Comparison of ENCODE assay signal across 1 cellular context in the genomic region with DNA sequence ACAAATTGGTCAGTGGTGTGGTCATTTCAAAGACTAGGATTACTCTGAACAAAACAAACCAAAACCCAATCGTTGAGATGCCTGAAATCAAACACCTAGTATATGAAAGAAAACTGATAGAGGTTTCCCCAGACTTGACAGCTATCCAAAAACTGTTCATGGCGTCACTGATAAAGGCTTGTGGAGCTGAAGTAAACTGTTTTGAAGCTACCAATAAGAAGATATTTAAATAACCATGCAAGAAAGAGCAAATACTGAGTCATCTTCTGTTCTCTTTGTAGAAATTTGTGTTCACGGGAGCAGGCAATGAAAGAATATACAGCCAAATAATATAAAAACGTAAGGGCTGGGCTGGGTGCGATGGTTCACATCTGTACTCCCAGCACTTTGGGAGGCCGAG.
A peak's percentile ranks its signal among the peaks of the same experiment; 100 is the strongest.
TF ChIP-seq lines count a peak whose summit lies in the region.

No MANE protein-coding gene starts in this region.

TF ChIP-seq in K562, 482 proteins besides CTCF, POLR2A, EP300 and RAD21:
- TF ChIP-seq NCOR1 (IDR thresholded peaks at IDR 0.05) (peak; percentile 47; the same call in 1 of the 2 replicates), JUND (IDR thresholded peaks at IDR 0.05; ENCODE audit: borderline replicate concordance, low read depth, low read length) (peak; percentile 56; the same call in 1 of the 2 replicates), JUND (tag; IDR thresholded peaks at IDR 0.05; ENCODE audit: borderline replicate concordance, low read depth, low read length) (peak; percentile 41; the same call in 1 of the 3 replicates), GTF2E2 (tag; IDR thresholded peaks at IDR 0.05) (0 out of 2 replicates have a peak, but pooled peaks have one; percentile 35), CBFA2T3 (IDR thresholded peaks at IDR 0.05) (peak; percentile 72), DPF2 (IDR thresholded peaks at IDR 0.05) (peak; percentile 61; the same call in 1 of the 2 replicates), SIN3B (IDR thresholded peaks at IDR 0.05; ENCODE audit: low read depth) (no peak), KDM1A (IDR thresholded peaks at IDR 0.05) (peak; percentile 76 to 78), NFIC (IDR thresholded peaks at IDR 0.05) (peak; percentile 83), ZNF316 (IDR thresholded peaks at IDR 0.05) (peak; percentile 27; the same call in 1 of the 2 replicates), FOSL1 (tag; conservative IDR thresholded peaks at IDR 0.05) (0 out of 2 replicates have a peak, but pooled peaks have one; percentile 38), CREM (IDR thresholded peaks at IDR 0.05; ENCODE audit: low read depth) (peak; percentile 39; the same call in 1 of the 2 replicates), SETDB1 (IDR thresholded peaks at IDR 0.05; ENCODE audit: low read length) (no peak), ARID1B (IDR thresholded peaks at IDR 0.05) (peak; percentile 67), ARNT (IDR thresholded peaks at IDR 0.05) (0 out of 4 replicates have a peak, but pooled peaks of 1 of the 2 experiments have one; percentile 41), C11orf30 (IDR thresholded peaks at IDR 0.05; ENCODE audit: low read depth) (peak; percentile 46; the same call in 1 of the 2 replicates), PTBP1 (IDR thresholded peaks at IDR 0.05; ENCODE audit: low read depth, low read length) (no peak), E2F6 (IDR thresholded peaks at IDR 0.05; ENCODE audit: borderline replicate concordance in 1 of 2, extremely low read depth in 1 of 2, insufficient read depth in 1 of 2, insufficient read length in 1 of 2, low read depth in 1 of 2, low read length in 1 of 2, poor library complexity in 1 of 2, severe bottlenecking in 1 of 2) (no peak), TOE1 (IDR thresholded peaks at IDR 0.05; ENCODE audit: borderline replicate concordance) (0 out of 2 replicates have a peak, but pooled peaks have one; percentile 17), TOE1 (CRISPR knock-in tag; IDR thresholded peaks at IDR 0.05; ENCODE audit: borderline replicate concordance, low read depth) (no peak), SNRNP70 (optimal IDR thresholded peaks at IDR 0.05; ENCODE audit: low read depth, low read length) (no peak), EP400 (IDR thresholded peaks at IDR 0.05) (0 out of 2 replicates have a peak, but pooled peaks have one; percentile 16), CREB1 (IDR thresholded peaks at IDR 0.05) (peak; percentile 16; the same call in 1 of the 2 replicates), CREB1 (CRISPR knock-in tag; IDR thresholded peaks at IDR 0.05) (no peak), NFE2 (IDR thresholded peaks at IDR 0.05; ENCODE audit: low read depth) (0 out of 2 replicates have a peak, but pooled peaks have one; percentile 35), BCLAF1 (IDR thresholded peaks at IDR 0.05; ENCODE audit: borderline replicate concordance in 1 of 2, control insufficient read depth in 1 of 2, low read depth in 2 of 2, low read length in 1 of 2) (no peak), AFF1 (IDR thresholded peaks at IDR 0.05; ENCODE audit: low read depth in 1 of 2, partially characterized antibody in 2 of 2) (no peak), TCF3 (CRISPR knock-in tag; IDR thresholded peaks at IDR 0.05) (peak; percentile 53; the same call in 1 of the 2 replicates), ATF1 (CRISPR knock-in tag; IDR thresholded peaks at IDR 0.05) (no peak), ATF1 (tag; IDR thresholded peaks at IDR 0.05) (peak; percentile 53; the same call in 1 of the 2 replicates), CBX3 (IDR thresholded peaks at IDR 0.05; ENCODE audit: borderline replicate concordance in 1 of 2, low read length in 2 of 2) (no peak), TAL1 (IDR thresholded peaks at IDR 0.05) (0 out of 2 replicates have a peak, but pooled peaks have one; percentile 20), FOXM1 (IDR thresholded peaks at IDR 0.05; ENCODE audit: low read depth) (peak; percentile 74; the same call in 1 of the 2 replicates), FOXM1 (CRISPR knock-in tag; IDR thresholded peaks at IDR 0.05; ENCODE audit: low read depth) (no peak), CBFA2T2 (conservative IDR thresholded peaks at IDR 0.05) (peak; percentile 40; the same call in 1 of the 2 replicates), RBBP5 (IDR thresholded peaks at IDR 0.05; ENCODE audit: borderline replicate concordance, insufficient read depth, low read length, poor library complexity, severe bottlenecking) (peak; percentile 32), HOXB6 (CRISPR knock-in tag; IDR thresholded peaks at IDR 0.05; ENCODE audit: borderline replicate concordance) (no peak)
- TF ChIP-seq, protein P1, sequence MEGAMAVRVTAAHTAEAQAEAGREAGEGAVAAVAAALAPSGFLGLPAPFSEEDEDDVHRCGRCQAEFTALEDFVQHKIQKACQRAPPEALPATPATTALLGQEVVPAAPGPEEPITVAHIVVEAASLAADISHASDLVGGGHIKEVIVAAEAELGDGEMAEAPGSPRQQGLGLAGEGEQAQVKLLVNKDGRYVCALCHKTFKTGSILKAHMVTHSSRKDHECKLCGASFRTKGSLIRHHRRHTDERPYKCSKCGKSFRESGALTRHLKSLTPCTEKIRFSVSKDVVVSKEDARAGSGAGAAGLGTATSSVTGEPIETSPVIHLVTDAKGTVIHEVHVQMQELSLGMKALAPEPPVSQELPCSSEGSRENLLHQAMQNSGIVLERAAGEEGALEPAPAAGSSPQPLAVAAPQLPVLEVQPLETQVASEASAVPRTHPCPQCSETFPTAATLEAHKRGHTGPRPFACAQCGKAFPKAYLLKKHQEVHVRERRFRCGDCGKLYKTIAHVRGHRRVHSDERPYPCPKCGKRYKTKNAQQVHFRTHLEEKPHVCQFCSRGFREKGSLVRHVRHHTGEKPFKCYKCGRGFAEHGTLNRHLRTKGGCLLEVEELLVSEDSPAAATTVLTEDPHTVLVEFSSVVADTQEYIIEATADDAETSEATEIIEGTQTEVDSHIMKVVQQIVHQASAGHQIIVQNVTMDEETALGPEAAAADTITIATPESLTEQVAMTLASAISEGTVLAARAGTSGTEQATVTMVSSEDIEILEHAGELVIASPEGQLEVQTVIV (CRISPR knock-in tag; IDR thresholded peaks at IDR 0.05; ENCODE audit: borderline replicate concordance): no peak
- TF ChIP-seq, protein P2, sequence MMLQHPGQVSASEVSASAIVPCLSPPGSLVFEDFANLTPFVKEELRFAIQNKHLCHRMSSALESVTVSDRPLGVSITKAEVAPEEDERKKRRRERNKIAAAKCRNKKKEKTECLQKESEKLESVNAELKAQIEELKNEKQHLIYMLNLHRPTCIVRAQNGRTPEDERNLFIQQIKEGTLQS (IDR thresholded peaks at IDR 0.05): peak; percentile 64; the same call in 1 of the 2 replicates
- TF ChIP-seq, protein P2 (CRISPR knock-in tag; conservative IDR thresholded peaks at IDR 0.05): no peak
TF ChIP-seq in K562: peak in this region for 24.
